9 cellular contexts compared by ENCODE assay signal in the genomic region with DNA sequence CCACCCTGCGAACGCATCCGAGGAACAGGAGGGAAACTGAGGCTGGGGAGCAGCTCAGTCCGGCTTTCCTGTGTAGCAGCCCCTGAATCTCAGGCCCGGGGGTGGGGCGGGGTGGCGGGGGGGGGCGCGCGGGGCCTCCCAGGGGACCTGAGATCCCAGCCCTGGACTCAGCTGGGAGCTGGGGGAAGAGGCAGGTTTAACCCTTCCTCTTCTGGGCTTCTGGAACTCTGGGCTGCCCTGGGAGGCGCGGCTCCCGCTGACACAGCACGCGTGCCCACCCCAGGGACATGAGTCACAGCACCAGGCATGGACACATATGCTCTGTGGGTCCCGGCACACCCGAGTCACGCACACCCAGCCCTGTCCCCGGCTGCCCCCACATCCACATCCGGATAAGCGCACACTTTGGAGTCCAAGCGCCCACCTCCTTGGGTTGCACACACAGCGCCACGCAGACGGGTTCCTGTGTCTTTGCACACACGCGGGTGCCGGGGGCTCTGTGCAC. TPM values are rescaled to one million over a fixed set of nuclear protein-coding genes. Genes with fewer than 3 reads are reported as not detected.
DNase-seq lines count a peak whose midpoint lies in the region; ATAC-seq, FAIRE-seq and TF ChIP-seq lines count a peak whose summit lies in the region.
"Had no signal": no experiment of that assay in that cellular context is flagged by ENCODE, and none has a peak within 500 bp of the region (broad histone marks: within the 10 kb centered on the region; RNA-seq: fewer than 3 reads in every experiment).

No MANE protein-coding gene starts in this region.

- peak; percentile 84 for DNase-seq in GM04504 (ENCODE audit: low read depth)
- no peak for DNase-seq in OCI-LY7 (ENCODE audit: low spot score)
- DNase-seq in K562 (ENCODE audit: extremely low read depth in 1 of 4, low spot score in 3 of 4), result peak in 1 of 4 experiments; percentile 47
- DNase-seq in NCI-H446 treated with DMSO at 0.1 percent for 48 hours (lab: John Stamatoyannopoulos, UW), result no peak
- no peak for DNase-seq in NCI-H187 (lab: John Stamatoyannopoulos, UW)

- no TSS peak for BruUV-seq in OCI-LY7 (replicated peaks; lab: Mats Ljungman, UMichigan)
- BruUV-seq in K562 (replicated peaks; lab: Mats Ljungman, UMichigan), result no TSS peak

- H4K20me1 ChIP-seq in OCI-LY7 (ENCODE audit: insufficient read depth, low read length), result peaks cover 3% of the 10 kb centered on the region; the same call in 1 of the 2 replicates
- H4K20me1 ChIP-seq in K562 (replicated peaks; ENCODE audit: control insufficient read depth, insufficient read depth, low read length), result peaks cover 9% of the 10 kb centered on the region

- H3K36me3 ChIP-seq in OCI-LY7 (ENCODE audit: insufficient read depth, low read length) (peaks cover 17% of the 10 kb centered on the region), K562 (ENCODE audit: control insufficient read depth, insufficient read depth, low read length) (peaks cover 9% of the 10 kb centered on the region; the same call in 2 of the 3 replicates), iPS-20b (ENCODE audit: insufficient read depth, low read depth, low read length) (peaks cover 6% of the 10 kb centered on the region; the same call in 1 of the 2 replicates)

- no peak for FAIRE-seq in K562 (lab: Jason Lieb, UNC)
- FAIRE-seq: TTC549 had no signal

- peaks cover 15% of the 10 kb centered on the region for H3K36me3 Mint-ChIP-seq in stimulated activated memory B cell treated with anti-CD40 and anti-IgM and Interleukin-4, amounts not matched to agents 10 μg/mL and 1 μg/mL and 100 μg/mL, for 72 hours

- no peaks in the 10 kb centered on the region for H3K9me3 Mint-ChIP-seq in stimulated activated memory B cell treated with anti-CD40 and anti-IgM and Interleukin-4, amounts not matched to agents 10 μg/mL and 1 μg/mL and 100 μg/mL, for 72 hours

- ATAC-seq in K562 (no peak), GM18519 (IDR thresholded peaks at IDR 0.05; ENCODE audit: low FRiP score, unreplicated experiment) (no peak)
- peak; percentile 2 for ATAC-seq in stimulated activated memory B cell treated with anti-CD40 and anti-IgM and Interleukin-4, amounts not matched to agents 10 μg/mL and 1 μg/mL and 100 μg/mL, for 72 hours

- TF ChIP-seq CTCF in OCI-LY7 (conservative IDR thresholded peaks at IDR 0.05; ENCODE audit: low read length) (no peak), K562 (IDR thresholded peaks at IDR 0.05 in 2 of 3, conservative IDR thresholded peaks at IDR 0.05 in 1 of 3; ENCODE audit: insufficient read depth in 2 of 3, low read depth in 1 of 3, low read length in 3 of 3) (no peak)

- no peaks in the 10 kb centered on the region for H3K9me1 ChIP-seq in K562 (ENCODE audit: control insufficient read depth, insufficient read depth, low read length)

- no peak for TF ChIP-seq POLR2A in K562 (conservative IDR thresholded peaks at IDR 0.05)

- H3K27me3 ChIP-seq in K562 (ENCODE audit: control insufficient read depth in 2 of 2, insufficient read depth in 2 of 2, low read length in 2 of 2), result no peaks in the 10 kb centered on the region
- peaks cover 17% of the 10 kb centered on the region for H3K27me3 ChIP-seq in iPS-20b (ENCODE audit: insufficient read depth, low read length)

- in situ Hi-C loops in K562 (cut with MboI), result no loop called here

- intact Hi-C loops in OCI-LY7 (cut with micrococcal nuclease; ENCODE audit: unreplicated experiment) (loop anchor here (1.0 to 10.0 kb wide), 3 partner anchors 16 to 382 kb away; a partner anchor contains a TSS), K562 (cut with micrococcal nuclease) (loop anchor here (1.0 kb wide), 2 partner anchors 16 to 21 kb away; no protein-coding TSS in a partner anchor)

- peak overlapping the region; percentile 82 for H3K4me3 ChIP-seq in OCI-LY7 (ENCODE audit: low read depth, low read length, poor library complexity, severe bottlenecking)
- peak overlapping the region; percentile 59 for H3K4me3 ChIP-seq in K562
- H3K4me3 ChIP-seq in iPS-20b (ENCODE audit: low read length), result peak overlapping the region; percentile 75; the same call in 1 of the 2 replicates

- H3K79me2 ChIP-seq in OCI-LY7 (ENCODE audit: insufficient read depth, low read depth, low read length), result peaks cover 30% of the 10 kb centered on the region
- H3K79me2 ChIP-seq in K562 (ENCODE audit: control insufficient read depth, insufficient read depth, low read length), result peaks cover 29% of the 10 kb centered on the region

- POLR2A ChIA-PET in OCI-LY7 (lab: Charles Lee), result interaction anchor here (1.4 kb wide), 1 partner anchor 9 kb away, joined by 3 read pairs; a partner anchor contains a TSS
- POLR2A ChIA-PET in K562 (lab: Yijun Ruan, JAX), result interaction anchor here (0.6 to 2.3 kb wide), 4 partner anchors 9 to 267 kb away, joined by 3 to 11 read pairs (median 7); no protein-coding TSS in a partner anchor

- no peaks in the 10 kb centered on the region for H3K27me3 Mint-ChIP-seq in stimulated activated memory B cell treated with anti-CD40 and anti-IgM and Interleukin-4, amounts not matched to agents 10 μg/mL and 1 μg/mL and 100 μg/mL, for 72 hours

- no peak for TF ChIP-seq EP300 in K562 (IDR thresholded peaks at IDR 0.05; ENCODE audit: low read length)

- CTCF ChIA-PET in OCI-LY7 (lab: Charles Lee; ENCODE audit: unreplicated experiment), result interaction anchor here (1.7 kb wide), 1 partner anchor 21 kb away, joined by 24 read pairs; no protein-coding TSS in a partner anchor
- CTCF ChIA-PET in K562 (lab: Yijun Ruan, JAX; ENCODE audit: low intra/inter-chr PET ratio), result interaction anchor here (1.3 to 3.3 kb wide), 2 partner anchors 13 to 22 kb away, joined by 5 to 51 read pairs; no protein-coding TSS in a partner anchor

- H3K4me1 ChIP-seq in OCI-LY7 (ENCODE audit: insufficient read depth, low read length, poor library complexity, severe bottlenecking) (peaks cover 69% of the 10 kb centered on the region), K562 (replicated peaks in 1 of 2; ENCODE audit: control insufficient read depth in 2 of 2, insufficient read depth in 2 of 2, low read length in 2 of 2) (peaks cover 55 to 94% of the 10 kb centered on the region in 2 experiments), iPS-20b (ENCODE audit: insufficient read depth, low read length) (peaks cover 32% of the 10 kb centered on the region)

- TF ChIP-seq RAD21 in K562 (CRISPR knock-in tag; conservative IDR thresholded peaks at IDR 0.05 in 1 of 2, IDR thresholded peaks at IDR 0.05 in 1 of 2), result no peak

- peaks cover 80% of the 10 kb centered on the region for H3K4me1 Mint-ChIP-seq in stimulated activated memory B cell treated with anti-CD40 and anti-IgM and Interleukin-4, amounts not matched to agents 10 μg/mL and 1 μg/mL and 100 μg/mL, for 72 hours

- H3K9ac ChIP-seq in K562 (ENCODE audit: insufficient read depth in 1 of 2, low read depth in 2 of 2, low read length in 2 of 2) (peak overlapping the region; percentile 36 to 87; a peak in 3 of 4 replicates), iPS-20b (ENCODE audit: low read depth, low read length) (peak overlapping the region; percentile 51; the same call in 1 of the 2 replicates)

- H2AFZ ChIP-seq in OCI-LY7 (ENCODE audit: low read length), result no peak overlapping the region
- peak overlapping the region; percentile 80 for H2AFZ ChIP-seq in K562 (ENCODE audit: low read depth, low read length)

- H3K9me2 ChIP-seq in OCI-LY7 (ENCODE audit: insufficient read depth, low read length), result no peaks in the 10 kb centered on the region

- peak overlapping the region; percentile 74 for H3K4me3 Mint-ChIP-seq in stimulated activated memory B cell treated with anti-CD40 and anti-IgM and Interleukin-4, amounts not matched to agents 10 μg/mL and 1 μg/mL and 100 μg/mL, for 72 hours

- peak overlapping the region; percentile 97 for H3K27ac Mint-ChIP-seq in stimulated activated memory B cell treated with anti-CD40 and anti-IgM and Interleukin-4, amounts not matched to agents 10 μg/mL and 1 μg/mL and 100 μg/mL, for 72 hours

- H3K4me2 ChIP-seq in OCI-LY7 (ENCODE audit: low read length), result peak overlapping the region; percentile 97
- H3K4me2 ChIP-seq in K562 (ENCODE audit: insufficient read depth, low read length), result peak overlapping the region; percentile 76

- H3K9me3 ChIP-seq in OCI-LY7 (ENCODE audit: low read length) (no peaks in the 10 kb centered on the region), K562 (replicated peaks; ENCODE audit: control insufficient read depth, insufficient read depth, low read depth, low read length) (no peaks in the 10 kb centered on the region), iPS-20b (ENCODE audit: insufficient read depth, low read depth, low read length) (no peaks in the 10 kb centered on the region)

- 10% methylated on average over 19 of the region's 28 CpGs for WGBS in K562 (ENCODE audit: insufficient coverage, low coverage, missing lambda C conversion rate)

- H3K27ac ChIP-seq in OCI-LY7 (ENCODE audit: low read depth, low read length, poor library complexity, severe bottlenecking), result peak overlapping the region; percentile 93
- H3K27ac ChIP-seq in K562 (ENCODE audit: extremely low read depth, low read depth, low read length), result peak overlapping the region; percentile 58; the same call in 2 of the 3 replicates
- no peak overlapping the region for H3K27ac ChIP-seq in iPS-20b (ENCODE audit: low read length)

RNA-seq across cellular contexts. Expression of a gene that starts 3.5 kb away (rescaled TPM):
- 278 and 287 TPM in 2 replicates for total RNA-seq in OCI-LY7 (2014; rRNA removed; shearing (Covaris generic))
- total RNA-seq in OCI-LY7 (2022) (309 and 321 TPM in 2 replicates), K562 (2014; rRNA removed) (168 and 249 TPM in 2 replicates), K562 (2014; rRNA removed; fragmentation: Illumina TruSeq; extraction: Trizol) (189 and 200 TPM in 2 replicates), K562 (2015; rRNA removed; fragmentation: Illumina TruSeq; extraction: Trizol) (176 and 206 TPM in 2 replicates), K562 (2021) (181 and 222 TPM in 2 replicates)
- total RNA-seq in K562 (2011; cell fraction: chromatin; rRNA removed; ENCODE audit: low replicate concordance), result 283 and 504 TPM in 2 replicates
- 457 and 483 TPM in 2 replicates for total RNA-seq in K562 (2011; cell fraction: nucleolus; rRNA removed)
- total RNA-seq in K562 (2011; cell fraction: nucleoplasm; rRNA removed), result 431 and 450 TPM in 2 replicates
- polyA plus RNA-seq in K562 (2011; rRNA removed) (124 and 166 TPM in 2 replicates), K562 (2014; fragmentation: Illumina TruSeq; extraction: Trizol) (222 and 345 TPM in 2 replicates), K562 (2014; fragmentation: Nextera tagmentation; extraction: Ambion mirVana) (10 to 100 TPM; 20.5 to 21.4 TPM), K562 (2014; rRNA removed) (306 and 327 TPM in 2 replicates)
- 92.3 and 201 TPM in 2 replicates for polyA plus RNA-seq in K562 (2011; cell fraction: cytosol; rRNA removed)
- 882 and 1,025 TPM in 2 replicates for polyA plus RNA-seq in K562 (2011; cell fraction: nucleus; rRNA removed)
- polyA plus RNA-seq in K562 (2012), result 288 and 291 TPM in 2 replicates
- 46.9 and 50.4 TPM in 2 replicates for polyA minus RNA-seq in K562 (2011; rRNA and poly(A)+ RNA removed)
- polyA minus RNA-seq in K562 (2011; cell fraction: cytosol; rRNA and poly(A)+ RNA removed), result 50.4 and 50.8 TPM in 2 replicates
- 117 and 135 TPM in 2 replicates for polyA minus RNA-seq in K562 (2011; cell fraction: nucleus; rRNA and poly(A)+ RNA removed)

RNA-seq across cellular contexts. Expression of a gene that starts 9.7 kb away (rescaled TPM):
- total RNA-seq in OCI-LY7 (2014; rRNA removed; shearing (Covaris generic)), result 52.6 and 53.2 TPM in 2 replicates
- total RNA-seq in OCI-LY7 (2022) (79.8 and 81.5 TPM in 2 replicates), K562 (2014; rRNA removed) (72.2 and 108 TPM in 2 replicates), K562 (2014; rRNA removed; fragmentation: Illumina TruSeq; extraction: Trizol) (1.3 and 2.8 TPM in 2 replicates), K562 (2015; rRNA removed; fragmentation: Illumina TruSeq; extraction: Trizol) (40.3 and 42.6 TPM in 2 replicates), K562 (2021) (81.9 and 85.0 TPM in 2 replicates)
- 6.3 and 26.6 TPM in 2 replicates for total RNA-seq in K562 (2011; cell fraction: chromatin; rRNA removed; ENCODE audit: low replicate concordance)
- 40.9 and 47.0 TPM in 2 replicates for total RNA-seq in K562 (2011; cell fraction: nucleolus; rRNA removed)
- 20.7 and 26.9 TPM in 2 replicates for total RNA-seq in K562 (2011; cell fraction: nucleoplasm; rRNA removed)
- polyA plus RNA-seq in K562 (2011; rRNA removed) (20.3 and 30.4 TPM in 2 replicates), K562 (2014; fragmentation: Illumina TruSeq; extraction: Trizol) (11.7 and 56.4 TPM in 2 replicates), K562 (2014; fragmentation: Nextera tagmentation; extraction: Ambion mirVana) (1 to 10 TPM in 1 of 2 experiments, under 1 TPM in 1; 0.66 to 2.7 TPM), K562 (2014; rRNA removed) (89.6 and 119 TPM in 2 replicates)
- 58.0 and 177 TPM in 2 replicates for polyA plus RNA-seq in K562 (2011; cell fraction: cytosol; rRNA removed)
- polyA plus RNA-seq in K562 (2011; cell fraction: nucleus; rRNA removed), result 28.1 and 53.8 TPM in 2 replicates
- 65.9 and 75.4 TPM in 2 replicates for polyA plus RNA-seq in K562 (2012)
- polyA minus RNA-seq in K562 (2011; rRNA and poly(A)+ RNA removed), result 4.8 and 6.1 TPM in 2 replicates
- 19.6 and 23.7 TPM in 2 replicates for polyA minus RNA-seq in K562 (2011; cell fraction: cytosol; rRNA and poly(A)+ RNA removed)
- polyA minus RNA-seq in K562 (2011; cell fraction: nucleus; rRNA and poly(A)+ RNA removed), result 12.0 and 12.8 TPM in 2 replicates

RNA-seq across cellular contexts. Expression of a gene that starts 17.3 kb away (rescaled TPM):
- total RNA-seq in OCI-LY7 (2014; rRNA removed; shearing (Covaris generic)), result 11.7 and 20.3 TPM in 2 replicates
- total RNA-seq in OCI-LY7 (2022), result 70.9 and 75.8 TPM in 2 replicates
- 30.7 and 106 TPM in 2 replicates for total RNA-seq in K562 (2011; cell fraction: chromatin; rRNA removed; ENCODE audit: low replicate concordance)
- 81.7 and 90.7 TPM in 2 replicates for total RNA-seq in K562 (2011; cell fraction: nucleolus; rRNA removed)
- 55.1 and 88.1 TPM in 2 replicates for total RNA-seq in K562 (2011; cell fraction: nucleoplasm; rRNA removed)
- 13.5 and 20.8 TPM in 2 replicates for total RNA-seq in K562 (2014; rRNA removed)
- 3.9 and 4.8 TPM in 2 replicates for total RNA-seq in K562 (2014; rRNA removed; fragmentation: Illumina TruSeq; extraction: Trizol)
- total RNA-seq in K562 (2015; rRNA removed; fragmentation: Illumina TruSeq; extraction: Trizol), result 10.1 and 11.0 TPM in 2 replicates
- total RNA-seq in K562 (2021), result 120 and 121 TPM in 2 replicates
- 7.0 and 10.2 TPM in 2 replicates for polyA plus RNA-seq in K562 (2011; rRNA removed)
- polyA plus RNA-seq in K562 (2011; cell fraction: cytosol; rRNA removed), result 14.0 and 26.8 TPM in 2 replicates
- polyA plus RNA-seq in K562 (2011; cell fraction: nucleus; rRNA removed), result 44.8 and 87.0 TPM in 2 replicates
- polyA plus RNA-seq in K562 (2012), result 29.5 and 39.8 TPM in 2 replicates
- 20.5 and 38.3 TPM in 2 replicates for polyA plus RNA-seq in K562 (2014; fragmentation: Illumina TruSeq; extraction: Trizol)
- polyA plus RNA-seq in K562 (2014; fragmentation: Nextera tagmentation; extraction: Ambion mirVana), result 1 to 10 TPM in 1 of 2 experiments, under 1 TPM in 1; 0.17 to 1.5 TPM
- 41.3 and 44.6 TPM in 2 replicates for polyA plus RNA-seq in K562 (2014; rRNA removed)
- polyA minus RNA-seq in K562 (2011; rRNA and poly(A)+ RNA removed), result 2.7 and 3.0 TPM in 2 replicates
- polyA minus RNA-seq in K562 (2011; cell fraction: cytosol; rRNA and poly(A)+ RNA removed), result 29.9 and 43.2 TPM in 2 replicates
- polyA minus RNA-seq in K562 (2011; cell fraction: nucleus; rRNA and poly(A)+ RNA removed), result 28.0 and 34.2 TPM in 2 replicates

RNA-seq across cellular contexts. Expression of a gene that starts 20.0 kb away (rescaled TPM):
- total RNA-seq in OCI-LY7 (2014; rRNA removed; shearing (Covaris generic)), result not detected in 2 replicates
- not detected in 2 replicates for total RNA-seq in OCI-LY7 (2022)
- total RNA-seq in K562 (2011; cell fraction: chromatin; rRNA removed; ENCODE audit: low replicate concordance), result not detected in 2 replicates
- not detected in 2 replicates for total RNA-seq in K562 (2011; cell fraction: nucleolus; rRNA removed)
- total RNA-seq in K562 (2011; cell fraction: nucleoplasm; rRNA removed), result not detected in 2 replicates
- 0.16 TPM in 1 of 2 replicates, not detected in the other for total RNA-seq in K562 (2014; rRNA removed)
- total RNA-seq in K562 (2014; rRNA removed; fragmentation: Illumina TruSeq; extraction: Trizol), result not detected in 2 replicates
- total RNA-seq in K562 (2015; rRNA removed; fragmentation: Illumina TruSeq; extraction: Trizol), result not detected in 2 replicates
- 0.38 and 0.44 TPM in 2 replicates for total RNA-seq in K562 (2021)
- polyA plus RNA-seq in K562 (2011; rRNA removed), result 0.11 and 0.27 TPM in 2 replicates
- polyA plus RNA-seq in K562 (2011; cell fraction: cytosol; rRNA removed), result 0.34 and 0.88 TPM in 2 replicates
- polyA plus RNA-seq in K562 (2011; cell fraction: nucleus; rRNA removed), result 0.24 and 0.25 TPM in 2 replicates
- not detected in 2 replicates for polyA plus RNA-seq in K562 (2012)
- polyA plus RNA-seq in K562 (2014; fragmentation: Illumina TruSeq; extraction: Trizol), result not detected in 2 replicates
- polyA plus RNA-seq in K562 (2014; fragmentation: Nextera tagmentation; extraction: Ambion mirVana), result not detected
- 0.12 and 0.15 TPM in 2 replicates for polyA plus RNA-seq in K562 (2014; rRNA removed)
- not detected in 2 replicates for polyA minus RNA-seq in K562 (2011; rRNA and poly(A)+ RNA removed)
- polyA minus RNA-seq in K562 (2011; cell fraction: cytosol; rRNA and poly(A)+ RNA removed), result not detected in 2 replicates
- polyA minus RNA-seq in K562 (2011; cell fraction: nucleus; rRNA and poly(A)+ RNA removed), result not detected in 2 replicates

RNA-seq across cellular contexts. Expression of a gene that starts 24.1 kb away (rescaled TPM):
- 51.8 and 82.1 TPM in 2 replicates for total RNA-seq in OCI-LY7 (2014; rRNA removed; shearing (Covaris generic))
- total RNA-seq in OCI-LY7 (2022), result 207 and 266 TPM in 2 replicates
- 42.1 and 110 TPM in 2 replicates for total RNA-seq in K562 (2011; cell fraction: chromatin; rRNA removed; ENCODE audit: low replicate concordance)
- total RNA-seq in K562 (2011; cell fraction: nucleolus; rRNA removed), result 116 and 129 TPM in 2 replicates
- total RNA-seq in K562 (2011; cell fraction: nucleoplasm; rRNA removed), result 74.0 and 85.6 TPM in 2 replicates
- total RNA-seq in K562 (2014; rRNA removed), result 135 and 145 TPM in 2 replicates
- 3.9 and 4.6 TPM in 2 replicates for total RNA-seq in K562 (2014; rRNA removed; fragmentation: Illumina TruSeq; extraction: Trizol)
- total RNA-seq in K562 (2015; rRNA removed; fragmentation: Illumina TruSeq; extraction: Trizol), result 65.2 and 73.0 TPM in 2 replicates
- total RNA-seq in K562 (2021), result 409 and 434 TPM in 2 replicates
- 36.8 and 58.7 TPM in 2 replicates for polyA plus RNA-seq in K562 (2011; rRNA removed)
- polyA plus RNA-seq in K562 (2011; cell fraction: cytosol; rRNA removed), result 119 and 471 TPM in 2 replicates
- 90.5 and 137 TPM in 2 replicates for polyA plus RNA-seq in K562 (2011; cell fraction: nucleus; rRNA removed)
- 278 and 318 TPM in 2 replicates for polyA plus RNA-seq in K562 (2012)
- polyA plus RNA-seq in K562 (2014; fragmentation: Illumina TruSeq; extraction: Trizol), result 18.7 and 106 TPM in 2 replicates
- 10 to 100 TPM in 1 of 2 experiments, 1 to 10 TPM in 1; 9.7 to 23.3 TPM for polyA plus RNA-seq in K562 (2014; fragmentation: Nextera tagmentation; extraction: Ambion mirVana)
- 233 and 236 TPM in 2 replicates for polyA plus RNA-seq in K562 (2014; rRNA removed)
- 16.5 and 29.9 TPM in 2 replicates for polyA minus RNA-seq in K562 (2011; rRNA and poly(A)+ RNA removed)
- 115 and 175 TPM in 2 replicates for polyA minus RNA-seq in K562 (2011; cell fraction: cytosol; rRNA and poly(A)+ RNA removed)
- 28.8 and 35.8 TPM in 2 replicates for polyA minus RNA-seq in K562 (2011; cell fraction: nucleus; rRNA and poly(A)+ RNA removed)
